In the genomic region with DNA sequence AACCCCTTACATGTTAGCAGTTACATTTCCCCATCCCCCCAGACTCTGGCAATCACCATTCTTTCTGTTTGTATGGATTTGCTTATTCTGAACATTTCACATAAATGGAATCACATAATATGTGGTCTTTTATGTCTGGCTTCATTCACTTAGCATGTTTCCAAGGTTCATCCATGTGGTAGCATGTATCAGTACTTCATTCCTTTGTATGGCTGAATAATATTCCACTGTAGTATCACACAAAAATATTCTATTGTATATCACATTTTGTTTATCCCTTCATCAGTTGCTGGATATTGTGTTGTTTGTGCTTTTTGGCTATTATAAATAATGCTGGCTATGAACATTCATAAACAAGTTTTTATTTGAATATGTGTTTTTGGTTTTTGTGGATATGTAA, we compare ENCODE assay signal across 22 cellular contexts. TPM values are rescaled to one million over a fixed set of nuclear protein-coding genes. Genes with fewer than 3 reads are reported as not detected.
A peak's percentile ranks its signal among the peaks of the same experiment; 100 is the strongest.
DNase-seq lines count a peak whose midpoint lies in the region; ATAC-seq, FAIRE-seq and TF ChIP-seq lines count a peak whose summit lies in the region.
"Had no signal": no experiment of that assay in that cellular context is flagged by ENCODE, and none has a peak within 500 bp of the region (broad histone marks: within the 10 kb centered on the region; RNA-seq: fewer than 3 reads in every experiment).

No MANE protein-coding gene starts in this region.

- TF ChIP-seq EP300 in K562 (IDR thresholded peaks at IDR 0.05; ENCODE audit: low read length): no peak

- intact Hi-C loops in activated CD8-positive, alpha-beta T cell treated with anti-CD3 and anti-CD28 coated beads for 36 hours (cut with micrococcal nuclease): no loop called here
- intact Hi-C loops in K562 (cut with micrococcal nuclease): no loop called here

- FAIRE-seq in GM12892 (lab: Jason Lieb, UNC) (peak; percentile 44), K562 (lab: Jason Lieb, UNC) (no peak)
- FAIRE-seq: A204.1, G401.6 had no signal

- H3K9me3 Mint-ChIP-seq in activated CD8-positive, alpha-beta T cell treated with anti-CD3 and anti-CD28 coated beads for 36 hours: peaks cover 4% of the 10 kb centered on the region
- H3K9me3 Mint-ChIP-seq in activated CD8-positive, alpha-beta T cell treated with anti-CD3 and anti-CD28 coated beads, Interleukin-2, amount 10 ng/mL, durations not matched to agents 7 days and 5 days (ENCODE audit: insufficient read depth): no peaks in the 10 kb centered on the region
- peaks cover 0 to 3% (median 0%) of the 10 kb centered on the region in 7 donors for H3K9me3 Mint-ChIP-seq in CD4-positive, CD25-positive, alpha-beta regulatory T cell
- no peaks in the 10 kb centered on the region for H3K9me3 Mint-ChIP-seq in chondrocyte (ENCODE audit: low read depth)
- H3K9me3 Mint-ChIP-seq: GM23338, H9, HFFc6 had no signal

- no peak overlapping the region for H3K4me2 ChIP-seq in K562 (ENCODE audit: insufficient read depth, low read length)
- H3K4me2 ChIP-seq: BLaER1, GM23338 had no signal

- H3K27ac ChIP-seq in CD4-positive, CD25-positive, alpha-beta regulatory T cell (ENCODE audit: insufficient read depth, low read length, poor library complexity, severe bottlenecking): peak overlapping the region; percentile 53
- H3K27ac ChIP-seq in K562 (ENCODE audit: extremely low read depth, low read depth, low read length): no peak overlapping the region
- H3K27ac ChIP-seq: 22Rv1, BLaER1, C4-2B had no signal

- peaks cover 80% of the 10 kb centered on the region for H3K4me1 ChIP-seq in CD4-positive, CD25-positive, alpha-beta regulatory T cell (ENCODE audit: control insufficient read depth, insufficient read depth, low read length, poor library complexity, severe bottlenecking)
- H3K4me1 ChIP-seq in K562 (replicated peaks in 1 of 2; ENCODE audit: control insufficient read depth in 2 of 2, insufficient read depth in 2 of 2, low read length in 2 of 2): peaks cover 24 to 33% of the 10 kb centered on the region in 2 experiments
- H3K4me1 ChIP-seq: BLaER1, Caco-2 had no signal

- H3K27ac Mint-ChIP-seq in activated CD8-positive, alpha-beta T cell treated with anti-CD3 and anti-CD28 coated beads for 36 hours: peak overlapping the region; percentile 30
- no peak overlapping the region for H3K27ac Mint-ChIP-seq in activated CD8-positive, alpha-beta T cell treated with anti-CD3 and anti-CD28 coated beads, Interleukin-2, amount 10 ng/mL, durations not matched to agents 7 days and 5 days
- H3K27ac Mint-ChIP-seq in CD4-positive, CD25-positive, alpha-beta regulatory T cell: peak overlapping the region in 1 of 3 donors; percentile 57
- H3K27ac Mint-ChIP-seq in chondrocyte (ENCODE audit: unreplicated experiment): no peak overlapping the region
- H3K27ac Mint-ChIP-seq: B cell, GM23338, H9, HFFc6 had no signal

- no peaks in the 10 kb centered on the region for H3K9me1 ChIP-seq in K562 (ENCODE audit: control insufficient read depth, insufficient read depth, low read length)

- no peak for TF ChIP-seq CTCF in activated CD8-positive, alpha-beta T cell treated with anti-CD3 and anti-CD28 coated beads for 36 hours (IDR thresholded peaks at IDR 0.05)
- TF ChIP-seq CTCF in K562 (IDR thresholded peaks at IDR 0.05 in 2 of 3, conservative IDR thresholded peaks at IDR 0.05 in 1 of 3; ENCODE audit: insufficient read depth in 2 of 3, low read depth in 1 of 3, low read length in 3 of 3) (no peak), chondrocyte (IDR thresholded peaks at IDR 0.05) (no peak)

- 0 out of 2 replicates have a peak, but pooled peaks cover 8% of the 10 kb centered on the region for H4K20me1 ChIP-seq in K562 (replicated peaks; ENCODE audit: control insufficient read depth, insufficient read depth, low read length)

- no peak for ATAC-seq in activated CD8-positive, alpha-beta T cell treated with anti-CD3 and anti-CD28 coated beads for 36 hours
- no peak for ATAC-seq in activated CD8-positive, alpha-beta T cell treated with anti-CD3 and anti-CD28 coated beads, Interleukin-2, amount 10 ng/mL, durations not matched to agents 7 days and 5 days
- no peak for ATAC-seq in CD4-positive, CD25-positive, alpha-beta regulatory T cell (ENCODE audit: low read depth in 2 of 2)
- ATAC-seq in K562: no peak
- ATAC-seq: GM23338, HCT116 had no signal

- peaks cover 17% of the 10 kb centered on the region for H3K36me3 Mint-ChIP-seq in activated CD8-positive, alpha-beta T cell treated with anti-CD3 and anti-CD28 coated beads for 36 hours (ENCODE audit: low read depth)
- peaks cover 25% of the 10 kb centered on the region for H3K36me3 Mint-ChIP-seq in activated CD8-positive, alpha-beta T cell treated with anti-CD3 and anti-CD28 coated beads, Interleukin-2, amount 10 ng/mL, durations not matched to agents 7 days and 5 days (ENCODE audit: low read depth)
- H3K36me3 Mint-ChIP-seq in CD4-positive, CD25-positive, alpha-beta regulatory T cell: peaks cover 11% of the 10 kb centered on the region
- H3K36me3 Mint-ChIP-seq in chondrocyte (ENCODE audit: low read depth): peaks cover 2% of the 10 kb centered on the region

- peaks cover 77% of the 10 kb centered on the region for H3K4me1 Mint-ChIP-seq in activated CD8-positive, alpha-beta T cell treated with anti-CD3 and anti-CD28 coated beads for 36 hours (ENCODE audit: low read depth)
- H3K4me1 Mint-ChIP-seq in activated CD8-positive, alpha-beta T cell treated with anti-CD3 and anti-CD28 coated beads, Interleukin-2, amount 10 ng/mL, durations not matched to agents 7 days and 5 days (ENCODE audit: low read depth): peaks cover 31% of the 10 kb centered on the region
- peaks cover 42 to 93% (median 73%) of the 10 kb centered on the region in 4 donors for H3K4me1 Mint-ChIP-seq in CD4-positive, CD25-positive, alpha-beta regulatory T cell
- no peaks in the 10 kb centered on the region for H3K4me1 Mint-ChIP-seq in chondrocyte (ENCODE audit: low read depth)

- in situ Hi-C loops in K562 (cut with MboI): no loop called here

- no peak overlapping the region for H3K4me3 Mint-ChIP-seq in activated CD8-positive, alpha-beta T cell treated with anti-CD3 and anti-CD28 coated beads for 36 hours
- H3K4me3 Mint-ChIP-seq in activated CD8-positive, alpha-beta T cell treated with anti-CD3 and anti-CD28 coated beads, Interleukin-2, amount 10 ng/mL, durations not matched to agents 7 days and 5 days: no peak overlapping the region
- peak overlapping the region in 3 of 4 donors; percentile 33 to 75 (median 38) for H3K4me3 Mint-ChIP-seq in CD4-positive, CD25-positive, alpha-beta regulatory T cell
- no peak overlapping the region for H3K4me3 Mint-ChIP-seq in chondrocyte (ENCODE audit: unreplicated experiment)
- H3K4me3 Mint-ChIP-seq: B cell, GM23338, H9, HFFc6 had no signal

- peak overlapping the region; percentile 23 for H3K4me3 ChIP-seq in CD4-positive, CD25-positive, alpha-beta regulatory T cell (ENCODE audit: low read depth, low read length)
- no peak overlapping the region for H3K4me3 ChIP-seq in K562
- H3K4me3 ChIP-seq: BLaER1, GM23338 had no signal

- no peaks in the 10 kb centered on the region for H3K27me3 Mint-ChIP-seq in activated CD8-positive, alpha-beta T cell treated with anti-CD3 and anti-CD28 coated beads for 36 hours
- no peaks in the 10 kb centered on the region for H3K27me3 Mint-ChIP-seq in activated CD8-positive, alpha-beta T cell treated with anti-CD3 and anti-CD28 coated beads, Interleukin-2, amount 10 ng/mL, durations not matched to agents 7 days and 5 days (ENCODE audit: low read depth)
- no peaks in the 10 kb centered on the region for H3K27me3 Mint-ChIP-seq in CD4-positive, CD25-positive, alpha-beta regulatory T cell
- H3K27me3 Mint-ChIP-seq in chondrocyte (ENCODE audit: low read depth): no peaks in the 10 kb centered on the region
- H3K27me3 Mint-ChIP-seq: B cell; CD4-positive, alpha-beta memory T cell had no signal

- H2AFZ ChIP-seq in K562 (ENCODE audit: low read depth, low read length): no peak overlapping the region
- H2AFZ ChIP-seq: GM23338 had no signal

- TF ChIP-seq RAD21 in K562 (CRISPR knock-in tag; conservative IDR thresholded peaks at IDR 0.05 in 1 of 2, IDR thresholded peaks at IDR 0.05 in 1 of 2): no peak

- peaks cover 98% of the 10 kb centered on the region for H3K79me2 ChIP-seq in K562 (ENCODE audit: control insufficient read depth, insufficient read depth, low read length)

- POLR2A ChIA-PET in activated CD8-positive, alpha-beta T cell treated with anti-CD3 and anti-CD28 coated beads for 36 hours (lab: Charles Lee): no interaction called here
- POLR2A ChIA-PET in activated CD8-positive, alpha-beta T cell treated with anti-CD3 and anti-CD28 coated beads, Interleukin-2, amount 10 ng/mL, durations not matched to agents 7 days and 5 days (lab: Charles Lee): no interaction called here
- POLR2A ChIA-PET in K562 (lab: Yijun Ruan, JAX): interaction anchor here (0.6 to 0.9 kb wide), 2 partner anchors 10 to 707 kb away, joined by 3 to 4 read pairs; no protein-coding TSS in a partner anchor

- no peak for DNase-seq in activated CD8-positive, alpha-beta T cell treated with anti-CD3 and anti-CD28 coated beads for 36 hours
- no peak for DNase-seq in activated CD8-positive, alpha-beta T cell treated with anti-CD3 and anti-CD28 coated beads, Interleukin-2, amount 10 ng/mL, durations not matched to agents 7 days and 5 days
- DNase-seq in CD4-positive, CD25-positive, alpha-beta regulatory T cell: no peak
- DNase-seq in GM12892 (ENCODE audit: insufficient read length): no peak
- DNase-seq in K562 (ENCODE audit: extremely low read depth in 1 of 4, low spot score in 3 of 4): no peak
- no peak for DNase-seq in LoVo (ENCODE audit: low spot score)
- DNase-seq in ureter (ENCODE audit: low spot score): no peak
- DNase-seq in chondrocyte (ENCODE audit: low spot score): no peak
- DNase-seq: Caco-2; CD4-positive, alpha-beta memory T cell; DMS153; DND-41; H9; HFFc6 had no signal

- no peaks in the 10 kb centered on the region for H3K27me3 ChIP-seq in CD4-positive, CD25-positive, alpha-beta regulatory T cell (ENCODE audit: control insufficient read depth, insufficient read depth, low read length)
- no peaks in the 10 kb centered on the region for H3K27me3 ChIP-seq in K562 (ENCODE audit: control insufficient read depth in 2 of 2, insufficient read depth in 2 of 2, low read length in 2 of 2)
- H3K27me3 ChIP-seq: BLaER1 had no signal

- CTCF ChIA-PET in activated CD8-positive, alpha-beta T cell treated with anti-CD3 and anti-CD28 coated beads for 36 hours (lab: Charles Lee): interaction anchor here (2.0 kb wide), 1 partner anchor 59 kb away, joined by 5 read pairs; no protein-coding TSS in a partner anchor
- CTCF ChIA-PET in activated CD8-positive, alpha-beta T cell treated with anti-CD3 and anti-CD28 coated beads, Interleukin-2, amount 10 ng/mL, durations not matched to agents 7 days and 5 days (lab: Charles Lee): interaction anchor here (1.0 kb wide), 1 partner anchor 31 kb away, joined by 3 read pairs; no protein-coding TSS in a partner anchor
- CTCF ChIA-PET in K562 (lab: Yijun Ruan, JAX; ENCODE audit: low intra/inter-chr PET ratio): no interaction called here

- no TSS peak for BruUV-seq in K562 (replicated peaks; lab: Mats Ljungman, UMichigan)

- H3K9ac ChIP-seq in K562 (ENCODE audit: insufficient read depth in 1 of 2, low read depth in 2 of 2, low read length in 2 of 2): no peak overlapping the region
- H3K9ac ChIP-seq: BLaER1 had no signal

- no peaks in the 10 kb centered on the region for H3K9me3 ChIP-seq in CD4-positive, CD25-positive, alpha-beta regulatory T cell (ENCODE audit: control insufficient read depth in 2 of 2, low read length in 2 of 2)
- no peaks in the 10 kb centered on the region for H3K9me3 ChIP-seq in K562 (replicated peaks; ENCODE audit: control insufficient read depth, insufficient read depth, low read depth, low read length)
- H3K9me3 ChIP-seq: Caco-2 had no signal

- no peak for TF ChIP-seq POLR2A in GM12892 (IDR thresholded peaks at IDR 0.05; ENCODE audit: low read depth, low read length)
- TF ChIP-seq POLR2A in K562 (conservative IDR thresholded peaks at IDR 0.05): no peak

- no peaks in the 10 kb centered on the region for H3K36me3 ChIP-seq in CD4-positive, CD25-positive, alpha-beta regulatory T cell (ENCODE audit: control insufficient read depth, insufficient read depth, low read length)
- peaks cover 6% of the 10 kb centered on the region for H3K36me3 ChIP-seq in K562 (ENCODE audit: control insufficient read depth, insufficient read depth, low read length)

RNA-seq across cellular contexts. Expression of a gene that starts 22.2 kb away (rescaled TPM):
- total RNA-seq in activated CD8-positive, alpha-beta T cell treated with anti-CD3 and anti-CD28 coated beads for 36 hours: 10 to 100 TPM; 74.9 to 80.3 TPM
- total RNA-seq in activated CD8-positive, alpha-beta T cell treated with anti-CD3 and anti-CD28 coated beads, Interleukin-2, amount 10 ng/mL, durations not matched to agents 7 days and 5 days: 10 to 100 TPM; 94.5 to 95.4 TPM
- total RNA-seq in CD4-positive, CD25-positive, alpha-beta regulatory T cell: 309 TPM
- 100 to 1,000 TPM; 118 to 163 (median 140) TPM for polyA plus RNA-seq in CD4-positive, CD25-positive, alpha-beta regulatory T cell
- 19.1 TPM for polyA plus RNA-seq in GM12892 (2012; ENCODE audit: missing spikeins)
- 277 and 637 TPM in 2 replicates for total RNA-seq in K562 (2011; cell fraction: chromatin; rRNA removed; ENCODE audit: low replicate concordance)
- total RNA-seq in K562 (2011; cell fraction: nucleolus; rRNA removed): 152 and 208 TPM in 2 replicates
- total RNA-seq in K562 (2011; cell fraction: nucleoplasm; rRNA removed): 354 and 569 TPM in 2 replicates
- total RNA-seq in K562 (2014; rRNA removed) (141 and 146 TPM in 2 replicates), K562 (2014; rRNA removed; fragmentation: Illumina TruSeq; extraction: Trizol) (169 and 175 TPM in 2 replicates), K562 (2015; rRNA removed; fragmentation: Illumina TruSeq; extraction: Trizol) (186 and 188 TPM in 2 replicates), K562 (2021) (141 and 147 TPM in 2 replicates), ureter (109 TPM), chondrocyte (11.5 to 18.3 TPM (median 17.7 TPM) in 3 replicates)
- polyA plus RNA-seq in K562 (2011; rRNA removed) (185 and 213 TPM in 2 replicates), K562 (2014; fragmentation: Illumina TruSeq; extraction: Trizol) (150 and 201 TPM in 2 replicates), K562 (2014; fragmentation: Nextera tagmentation; extraction: Ambion mirVana) (1 to 10 TPM; 3.7 to 7.0 TPM), K562 (2014; rRNA removed) (105 and 123 TPM in 2 replicates)
- polyA plus RNA-seq in K562 (2011; cell fraction: cytosol; rRNA removed): 72.3 and 123 TPM in 2 replicates
- polyA plus RNA-seq in K562 (2011; cell fraction: nucleus; rRNA removed): 68.9 and 82.0 TPM in 2 replicates
- polyA plus RNA-seq in K562 (2012): 89.0 and 98.6 TPM in 2 replicates
- 313 and 341 TPM in 2 replicates for polyA minus RNA-seq in K562 (2011; rRNA and poly(A)+ RNA removed)
- 113 and 123 TPM in 2 replicates for polyA minus RNA-seq in K562 (2011; cell fraction: cytosol; rRNA and poly(A)+ RNA removed)
- 54.0 and 104 TPM in 2 replicates for polyA minus RNA-seq in K562 (2011; cell fraction: nucleus; rRNA and poly(A)+ RNA removed)

Comparison
In these comparisons a context has a peak if more than half of its experiments do, and no peak if none do; other contexts are left out.
1. H3K4me3 Mint-ChIP-seq: peak in CD4-positive, CD25-positive, alpha-beta regulatory T cell (3 of 4); none in activated CD8-positive, alpha-beta T cell treated with anti-CD3 and anti-CD28 coated beads for 36 hours (single experiment), activated CD8-positive, alpha-beta T cell treated with anti-CD3 and anti-CD28 coated beads, Interleukin-2, amount 10 ng/mL, durations not matched to agents 7 days and 5 days (single experiment) and chondrocyte (single experiment).